In the genomic region with DNA sequence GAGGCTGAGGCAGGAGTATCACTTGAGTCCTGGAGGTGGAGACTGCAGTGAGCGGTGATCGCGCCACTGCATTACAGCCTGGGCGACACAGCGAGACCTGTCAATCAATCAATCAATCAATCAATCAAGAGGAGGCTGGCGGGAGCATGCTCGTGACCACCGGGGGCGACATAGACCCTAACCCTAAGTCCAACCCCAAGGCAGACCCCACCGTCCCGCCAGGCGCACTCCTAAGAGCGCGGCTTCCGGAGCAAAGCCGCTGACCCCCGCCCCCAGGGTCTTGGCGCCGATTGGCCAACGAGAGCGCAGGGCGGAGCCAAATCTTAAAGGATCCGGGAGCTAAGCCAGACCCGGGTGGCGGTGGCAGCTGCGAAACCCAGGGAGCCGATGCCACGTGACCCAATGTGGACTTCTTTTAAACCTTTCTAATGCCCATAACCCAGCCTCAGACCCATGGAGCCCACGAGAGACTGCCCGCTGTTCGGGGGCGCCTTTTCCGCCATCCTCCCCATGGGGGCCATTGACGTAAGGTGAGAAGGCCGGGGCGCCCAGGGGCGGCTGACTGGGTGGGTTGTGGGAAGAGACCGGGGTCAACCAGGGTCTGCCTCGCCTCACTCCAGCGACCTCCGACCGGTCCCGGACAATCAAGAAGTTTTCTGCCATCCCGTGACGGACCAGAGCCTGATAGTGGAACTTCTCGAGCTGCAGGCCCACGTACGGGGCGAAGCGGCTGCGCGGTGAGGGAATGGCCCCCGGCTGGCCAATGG, we compare ENCODE assay signal across 1 cellular context.
A peak's percentile ranks its signal among the peaks of the same experiment; 100 is the strongest.
TF ChIP-seq lines count a peak whose summit lies in the region.

A gene with protein sequence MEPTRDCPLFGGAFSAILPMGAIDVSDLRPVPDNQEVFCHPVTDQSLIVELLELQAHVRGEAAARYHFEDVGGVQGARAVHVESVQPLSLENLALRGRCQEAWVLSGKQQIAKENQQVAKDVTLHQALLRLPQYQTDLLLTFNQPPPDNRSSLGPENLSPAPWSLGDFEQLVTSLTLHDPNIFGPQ (plus strand): TSS at position 335 of the 767 bp plus-strand sequence. CDS start 119 bp downstream, at position 454.

TF ChIP-seq in HCT116, 20 proteins besides CTCF, POLR2A, EP300 and RAD21 (continued from another document):
- TF ChIP-seq, protein P1, sequence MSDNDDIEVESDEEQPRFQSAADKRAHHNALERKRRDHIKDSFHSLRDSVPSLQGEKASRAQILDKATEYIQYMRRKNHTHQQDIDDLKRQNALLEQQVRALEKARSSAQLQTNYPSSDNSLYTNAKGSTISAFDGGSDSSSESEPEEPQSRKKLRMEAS (IDR thresholded peaks at IDR 0.05) = peak; percentile 68
- TF ChIP-seq ZFX (IDR thresholded peaks at IDR 0.05) (peak; percentile 86), CBX3 (IDR thresholded peaks at IDR 0.05; ENCODE audit: low read depth) (no peak), POLR2AphosphoS5 (IDR thresholded peaks at IDR 0.05; ENCODE audit: low read depth, low read length) (peak; percentile 60), SP1 (IDR thresholded peaks at IDR 0.05; ENCODE audit: low read depth) (peak; percentile 33)
